21 cellular contexts compared by ENCODE assay signal in genomic region chr20:36620917-36621316, GRCh38. TPM values are rescaled to one million over a fixed set of nuclear protein-coding genes. Genes with fewer than 3 reads are reported as not detected.
"Had no signal": no experiment of that assay in that cellular context is flagged by ENCODE, and none has a peak within 500 bp of the region (broad histone marks: within the 10 kb centered on the region; RNA-seq: fewer than 3 reads in every experiment).

No MANE protein-coding gene starts in this region.

- H3K27ac ChIP-seq: ascending aorta, gastrocnemius medialis, heart left ventricle, lower lobe of right lung, neural progenitor cell, psoas muscle, right lobe of liver had no signal

- H3K4me3 Mint-ChIP-seq: endodermal cell; neural progenitor cell; T-helper 1 cell treated with Interleukin-12 subunit alpha and Interleukin-12 subunit beta and Interleukin-4 antibody, amounts not matched to agents 30 μg/mL and 1 μg/mL, for 36 hours; WTC11 had no signal

- H3K4me3 ChIP-seq: ascending aorta, gastrocnemius medialis, heart left ventricle, lower lobe of right lung, neural progenitor cell, psoas muscle, right lobe of liver had no signal

- H3K36me3 Mint-ChIP-seq: neural progenitor cell, WTC11 had no signal

- H3K9me3 ChIP-seq: ascending aorta, gastrocnemius medialis, heart left ventricle, lower lobe of right lung, psoas muscle, right lobe of liver had no signal

- H2AFZ ChIP-seq: neural progenitor cell had no signal

- H3K36me3 ChIP-seq: ascending aorta, gastrocnemius medialis, neural progenitor cell, right lobe of liver had no signal

- FAIRE-seq: bronchial epithelial cell, islet of Langerhans, TTC549 had no signal

- DNase-seq: activated CD4-positive, alpha-beta T cell treated with anti-CD3 and anti-CD28 coated beads for 48 hours; activated effector memory CD4-positive, alpha-beta T cell treated with Interleukin-2 at 50 U/mL for 16 hours; activated T-cell treated with anti-CD3 and anti-CD28 coated beads, Interleukin-2, amount 50 U/mL, for 1 hour; dermis blood vessel endothelial cell; endodermal cell; gastrocnemius medialis; heart left ventricle; left colon; lower lobe of right lung; psoas muscle; right lobe of liver had no signal

- H3K9me3 Mint-ChIP-seq: endodermal cell; neural progenitor cell; T-helper 1 cell treated with Interleukin-12 subunit alpha and Interleukin-12 subunit beta and Interleukin-4 antibody, amounts not matched to agents 30 μg/mL and 1 μg/mL, for 36 hours; WTC11 had no signal

- H3K27me3 ChIP-seq: ascending aorta, gastrocnemius medialis, heart left ventricle, neural progenitor cell, right lobe of liver had no signal

- H3K4me2 ChIP-seq: neural progenitor cell had no signal

- H3K27ac Mint-ChIP-seq: endodermal cell; neural progenitor cell; T-helper 1 cell treated with Interleukin-12 subunit alpha and Interleukin-12 subunit beta and Interleukin-4 antibody, amounts not matched to agents 30 μg/mL and 1 μg/mL, for 36 hours; WTC11 had no signal

- ATAC-seq: gastrocnemius medialis, heart left ventricle, left colon, lower lobe of right lung, psoas muscle, right lobe of liver, WTC11 had no signal

- H3K4me1 ChIP-seq: ascending aorta, gastrocnemius medialis, neural progenitor cell, psoas muscle, right lobe of liver had no signal

- H3K9ac ChIP-seq: neural progenitor cell had no signal

RNA-seq across cellular contexts. Expression of gene SLA2, which starts 25.1 kb away (rescaled TPM):
- total RNA-seq: ascending aorta, bronchial epithelial cell, chondrocyte, dermis blood vessel endothelial cell, epithelial cell of proximal tubule, gastrocnemius medialis, osteocyte had no signal
